ENCODE assay signal across 14 cellular contexts in genomic region chr11:63912678-63913077, GRCh38.
"Had no signal": no experiment of that assay in that cellular context is flagged by ENCODE, and none has a peak within 500 bp of the region (broad histone marks: within the 10 kb centered on the region; RNA-seq: fewer than 3 reads in every experiment).

No MANE protein-coding gene starts in this region.

- H3K9me3 Mint-ChIP-seq: activated naive CD4-positive, alpha-beta T cell treated with anti-CD3 and anti-CD28 coated beads, Interleukin-2, amount 50 U/mL, for 72 hours; stimulated activated naive CD8-positive, alpha-beta T cell treated with anti-CD3 and anti-CD28 coated beads, Interleukin-15, amount 100 ng/mL, for 72 hours; type B pancreatic cell had no signal

- H3K27me3 Mint-ChIP-seq: type B pancreatic cell had no signal

- H3K27ac ChIP-seq: body of pancreas, gastrocnemius medialis, heart right ventricle, pancreas, sigmoid colon, spleen had no signal

- H3K36me3 Mint-ChIP-seq: activated naive CD4-positive, alpha-beta T cell treated with anti-CD3 and anti-CD28 coated beads, Interleukin-2, amount 50 U/mL, for 72 hours had no signal

- H3K9me3 ChIP-seq: body of pancreas, gastrocnemius medialis, heart right ventricle, pancreas, sigmoid colon, spleen had no signal

- ATAC-seq: activated CD4-positive, CD25-positive, alpha-beta regulatory T cell treated with anti-CD3 and anti-CD28 coated beads, Interleukin-2, amount 50 U/mL, for 24 hours; activated naive CD4-positive, alpha-beta T cell treated with anti-CD3 and anti-CD28 coated beads, Interleukin-2, amount 50 U/mL, for 72 hours; body of pancreas; gastrocnemius medialis; heart right ventricle; pancreas had no signal

- H3K4me3 Mint-ChIP-seq: stimulated activated naive CD8-positive, alpha-beta T cell treated with anti-CD3 and anti-CD28 coated beads, Interleukin-15, amount 100 ng/mL, for 72 hours; type B pancreatic cell had no signal

- DNase-seq: activated T-cell treated with anti-CD3 and anti-CD28 coated beads for 4 hours; amniotic stem cell; body of pancreas; cerebellar nuclear complex; dermis blood vessel endothelial cell; gastrocnemius medialis; heart right ventricle; pancreas; sigmoid colon; spleen; stimulated activated naive CD8-positive, alpha-beta T cell treated with anti-CD3 and anti-CD28 coated beads, Interleukin-15, amount 100 ng/mL, for 72 hours had no signal

- H3K27me3 ChIP-seq: body of pancreas, gastrocnemius medialis, pancreas, sigmoid colon had no signal

- H3K4me3 ChIP-seq: body of pancreas, gastrocnemius medialis, heart right ventricle, pancreas, sigmoid colon, spleen had no signal

- H3K27ac Mint-ChIP-seq: type B pancreatic cell had no signal
